16 cellular contexts compared by ENCODE assay signal in the genomic region with DNA sequence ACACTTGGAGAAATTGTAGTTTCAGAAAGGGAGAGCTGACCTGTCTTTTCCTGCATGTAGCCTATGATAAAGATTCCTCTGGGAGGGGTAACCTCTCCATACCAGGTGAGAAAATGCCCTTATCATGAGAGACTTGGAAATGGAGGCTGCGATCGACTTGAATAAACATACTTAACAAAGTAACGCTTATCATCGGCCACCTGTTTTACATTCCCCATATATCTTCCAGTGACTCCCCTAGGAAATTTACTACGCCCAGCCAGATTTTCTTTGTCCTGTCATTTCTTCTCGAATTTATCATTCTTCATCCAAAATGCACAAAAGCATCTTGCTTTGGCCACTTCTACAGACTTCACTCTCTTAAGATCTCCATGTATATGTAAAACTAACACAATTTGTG.
A peak's percentile ranks its signal among the peaks of the same experiment; 100 is the strongest.
DNase-seq lines count a peak whose midpoint lies in the region; ATAC-seq and TF ChIP-seq lines count a peak whose summit lies in the region.
"Had no signal": no experiment of that assay in that cellular context is flagged by ENCODE, and none has a peak within 500 bp of the region (broad histone marks: within the 10 kb centered on the region; RNA-seq: fewer than 3 reads in every experiment).

No MANE protein-coding gene starts in this region.

- peak overlapping the region; percentile 94 for H3K27ac ChIP-seq in cardiac muscle cell
- H3K27ac ChIP-seq in endodermal cell (ENCODE audit: low read depth, low read length) = peak overlapping the region; percentile 1
- peak overlapping the region; percentile 62 for H3K27ac ChIP-seq in vagina
- H3K27ac ChIP-seq: C4-2B had no signal

- DNase-seq in cardiac muscle cell (ENCODE audit: low read depth in 1 of 2, low spot score in 1 of 2) = no peak
- no peak for DNase-seq in left cardiac atrium
- DNase-seq in endodermal cell = no peak
- DNase-seq in osteocyte (ENCODE audit: extremely low spot score, unreplicated experiment) = no peak
- no peak for DNase-seq in vagina (ENCODE audit: extremely low spot score in 2 of 2)
- no peak for DNase-seq in activated CD8-positive, alpha-beta memory T cell treated with anti-CD3 and anti-CD28 coated beads for 24 hours
- no peak for DNase-seq in SKM-1 treated with dmso at 0.1 percent for 144 hours (lab: John Stamatoyannopoulos, UW; ENCODE audit: unreplicated experiment)
- DNase-seq in HCEC 1CT = no peak
- DNase-seq: COR-L47; H7; KBM-7; NCI-H146; NCI-H2107; NK-92 treated with Interleukin-12 subunit alpha and Interleukin-12 subunit beta, amount 100 ng/mL, for 24 hours; OCI-M1 had no signal

- no peak for TF ChIP-seq CTCF in cardiac muscle cell (IDR thresholded peaks at IDR 0.05; ENCODE audit: low read depth, low read length)
- no peak for TF ChIP-seq CTCF in endodermal cell (conservative IDR thresholded peaks at IDR 0.05)
- TF ChIP-seq CTCF in osteocyte (IDR thresholded peaks at IDR 0.05) = no peak
- TF ChIP-seq CTCF in vagina (IDR thresholded peaks at IDR 0.05) = no peak

- intact Hi-C loops in left cardiac atrium (cut with DNase I) (no loop called here), vagina (cut with DNase I) (no loop called here)

- no peak for TF ChIP-seq POLR2A in vagina (IDR thresholded peaks at IDR 0.05)

- H3K9me3 ChIP-seq in cardiac muscle cell (ENCODE audit: low read depth) = no peaks in the 10 kb centered on the region
- peaks cover 6% of the 10 kb centered on the region for H3K9me3 ChIP-seq in endodermal cell (ENCODE audit: control insufficient read depth, low read length)
- H3K9me3 ChIP-seq in vagina = no peaks in the 10 kb centered on the region

- no peaks in the 10 kb centered on the region for H3K36me3 ChIP-seq in cardiac muscle cell
- no peaks in the 10 kb centered on the region for H3K36me3 ChIP-seq in endodermal cell (ENCODE audit: control insufficient read depth, insufficient read depth, low read length)
- H3K36me3 ChIP-seq in vagina = no peaks in the 10 kb centered on the region

- H3K4me1 Mint-ChIP-seq in endodermal cell (peaks cover 53% of the 10 kb centered on the region), osteocyte (ENCODE audit: unreplicated experiment) (peaks cover 70% of the 10 kb centered on the region)

- no peak for ATAC-seq in left cardiac atrium

- H3K27ac Mint-ChIP-seq in endodermal cell = peak overlapping the region; percentile 7
- H3K27ac Mint-ChIP-seq in osteocyte (ENCODE audit: unreplicated experiment) = peak overlapping the region; percentile 61

- no peak overlapping the region for H3K4me3 Mint-ChIP-seq in endodermal cell
- no peak overlapping the region for H3K4me3 Mint-ChIP-seq in osteocyte (ENCODE audit: unreplicated experiment)

- no peak overlapping the region for H3K4me3 ChIP-seq in cardiac muscle cell
- H3K4me3 ChIP-seq in endodermal cell (ENCODE audit: low read length) = peak overlapping the region; percentile 7
- H3K4me3 ChIP-seq in vagina = no peak overlapping the region

- H3K27me3 Mint-ChIP-seq in endodermal cell (ENCODE audit: insufficient read depth) (no peaks in the 10 kb centered on the region), osteocyte (ENCODE audit: unreplicated experiment) (no peaks in the 10 kb centered on the region)

- WGBS in endodermal cell (ENCODE audit: insufficient coverage in 1 of 2, insufficient read length in 1 of 2), 2 experiments = 62 to 80% methylated on average over 6 of the region's 6 CpGs

- no peaks in the 10 kb centered on the region for H3K27me3 ChIP-seq in cardiac muscle cell
- no peaks in the 10 kb centered on the region for H3K27me3 ChIP-seq in endodermal cell (ENCODE audit: control insufficient read depth, insufficient read depth, low read length, poor library complexity, severe bottlenecking)
- H3K27me3 ChIP-seq in vagina = no peaks in the 10 kb centered on the region

- H3K4me1 ChIP-seq in cardiac muscle cell (ENCODE audit: low read depth) (peaks cover 51% of the 10 kb centered on the region), endodermal cell (ENCODE audit: control insufficient read depth, insufficient read depth, low read length) (peaks cover 28% of the 10 kb centered on the region), vagina (peaks cover 33% of the 10 kb centered on the region)

- H3K9me3 Mint-ChIP-seq in endodermal cell = peaks cover 3% of the 10 kb centered on the region
- H3K9me3 Mint-ChIP-seq in osteocyte (ENCODE audit: unreplicated experiment) = no peaks in the 10 kb centered on the region

- H3K36me3 Mint-ChIP-seq in endodermal cell (ENCODE audit: low read depth) = peaks cover 11% of the 10 kb centered on the region
- no peaks in the 10 kb centered on the region for H3K36me3 Mint-ChIP-seq in osteocyte (ENCODE audit: unreplicated experiment)

- H3K9ac ChIP-seq in endodermal cell (ENCODE audit: extremely low read depth, low read length, poor library complexity, severe bottlenecking) = peak overlapping the region; percentile 44

Comparison
In these comparisons a context has a peak if more than half of its experiments do, and no peak if none do; other contexts are left out.
1. H3K27ac ChIP-seq: peak in every context shown above with its lines; median percentile 94 in cardiac muscle cell; 62 in vagina; 1 in endodermal cell.